Comparison of ENCODE assay signal across 12 cellular contexts in the genomic region with DNA sequence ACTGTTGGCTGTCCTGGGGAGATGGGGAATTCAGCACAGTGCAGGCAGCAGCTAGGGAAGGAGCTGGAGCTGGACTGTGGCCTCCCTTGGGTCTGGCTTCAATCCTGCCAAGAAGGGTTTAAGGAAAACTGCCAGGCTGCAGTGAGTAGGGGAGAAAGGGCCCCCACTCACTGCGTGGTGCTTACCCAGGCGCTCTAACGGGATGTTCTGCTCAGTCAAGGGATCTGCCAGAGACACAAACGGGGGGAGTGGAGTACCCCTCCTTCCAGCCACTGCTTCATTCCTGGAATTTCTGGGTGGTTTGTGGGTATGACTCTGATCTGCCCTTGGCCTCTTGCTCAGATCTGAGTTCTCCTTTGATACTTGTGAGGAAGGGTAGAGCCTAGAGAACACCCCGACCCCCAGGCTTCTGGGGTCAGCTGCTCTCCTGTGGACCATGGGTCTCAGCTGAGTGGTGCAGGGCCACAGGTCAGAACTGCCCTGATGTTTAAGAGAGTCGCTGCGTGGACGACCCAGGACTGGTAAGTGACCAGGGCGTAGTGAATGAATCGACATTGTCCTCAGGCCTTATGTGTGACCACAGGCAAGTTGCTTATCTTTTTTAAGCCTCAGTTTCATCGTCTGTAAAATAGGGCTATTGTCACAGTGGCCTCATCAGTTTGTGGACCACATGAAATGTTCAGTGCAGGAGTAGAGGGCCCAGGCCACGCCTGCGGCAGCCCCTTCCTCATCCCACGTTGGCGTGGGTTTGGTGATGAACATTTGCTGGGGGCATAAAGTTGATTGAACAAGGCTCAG. TPM values are rescaled to one million over a fixed set of nuclear protein-coding genes. Genes with fewer than 3 reads are reported as not detected.
A peak's percentile ranks its signal among the peaks of the same experiment; 100 is the strongest.
DNase-seq lines count a peak whose midpoint lies in the region; ATAC-seq, FAIRE-seq and TF ChIP-seq lines count a peak whose summit lies in the region.
"Had no signal": no experiment of that assay in that cellular context is flagged by ENCODE, and none has a peak within 500 bp of the region (broad histone marks: within the 10 kb centered on the region; RNA-seq: fewer than 3 reads in every experiment).

No MANE protein-coding gene starts in this region.

- in situ Hi-C loops in K562 (cut with MboI): no loop called here

- H3K9me3 ChIP-seq in K562 (replicated peaks; ENCODE audit: control insufficient read depth, insufficient read depth, low read depth, low read length): no peaks in the 10 kb centered on the region
- no peaks in the 10 kb centered on the region for H3K9me3 ChIP-seq in skeletal muscle satellite cell (replicated peaks; ENCODE audit: low read length)
- no peaks in the 10 kb centered on the region for H3K9me3 ChIP-seq in PC-3 (ENCODE audit: low read length)

- H4K20me1 ChIP-seq in K562 (replicated peaks; ENCODE audit: control insufficient read depth, insufficient read depth, low read length) (peaks cover 19% of the 10 kb centered on the region; the same call in 1 of the 2 replicates), PC-3 (ENCODE audit: low read length) (no peaks in the 10 kb centered on the region)

- H3K27ac ChIP-seq in K562 (ENCODE audit: extremely low read depth, low read depth, low read length) (no peak overlapping the region), PC-3 (ENCODE audit: low read length) (no peak overlapping the region)
- H3K27ac ChIP-seq: foreskin keratinocyte had no signal

- H3K79me2 ChIP-seq in K562 (ENCODE audit: control insufficient read depth, insufficient read depth, low read length) (no peaks in the 10 kb centered on the region), PC-3 (ENCODE audit: low read length) (no peaks in the 10 kb centered on the region)

- H2AFZ ChIP-seq in K562 (ENCODE audit: low read depth, low read length): no peak overlapping the region
- H2AFZ ChIP-seq in PC-3 (ENCODE audit: low read length): no peak overlapping the region

- no peak for TF ChIP-seq CTCF in K562 (IDR thresholded peaks at IDR 0.05 in 2 of 3, conservative IDR thresholded peaks at IDR 0.05 in 1 of 3; ENCODE audit: insufficient read depth in 2 of 3, low read depth in 1 of 3, low read length in 3 of 3)
- no peak for TF ChIP-seq CTCF in D721Med (IDR thresholded peaks at IDR 0.05; ENCODE audit: insufficient read depth, missing control alignments)
- TF ChIP-seq CTCF in PC-3 (conservative IDR thresholded peaks at IDR 0.05; ENCODE audit: low read depth, low read length): no peak

- DNase-seq in GM04504 (ENCODE audit: low read depth): peak; percentile 84
- DNase-seq in K562 (ENCODE audit: extremely low read depth in 1 of 4, low spot score in 3 of 4): no peak
- peak; percentile 85 for DNase-seq in kidney glomerular epithelial cell (lab: John Stamatoyannopoulos, UW)
- no peak for DNase-seq in D721Med (ENCODE audit: insufficient read length, low spot score)
- no peak for DNase-seq in PC-3
- DNase-seq: foreskin keratinocyte, NCI-H146, occipital lobe had no signal

- no peak for TF ChIP-seq POLR2A in K562 (conservative IDR thresholded peaks at IDR 0.05)

- no peaks in the 10 kb centered on the region for H3K9me1 ChIP-seq in K562 (ENCODE audit: control insufficient read depth, insufficient read depth, low read length)

- FAIRE-seq in K562 (lab: Jason Lieb, UNC) (no peak), D721Med (lab: Jason Lieb, UNC) (no peak)

- H3K4me1 ChIP-seq in K562 (replicated peaks in 1 of 2; ENCODE audit: control insufficient read depth in 2 of 2, insufficient read depth in 2 of 2, low read length in 2 of 2) (no peaks in the 10 kb centered on the region; a peak in 1 of 5 replicates), skeletal muscle satellite cell (ENCODE audit: control insufficient read depth, insufficient read depth, low read length) (peaks cover 79% of the 10 kb centered on the region), PC-3 (ENCODE audit: insufficient read depth, low read length) (peaks cover 19% of the 10 kb centered on the region)
- H3K4me1 ChIP-seq: foreskin keratinocyte had no signal

- H3K4me2 ChIP-seq in K562 (ENCODE audit: insufficient read depth, low read length): no peak overlapping the region
- H3K4me2 ChIP-seq in skeletal muscle satellite cell (ENCODE audit: low read length): peak overlapping the region; percentile 57
- no peak overlapping the region for H3K4me2 ChIP-seq in PC-3 (ENCODE audit: low read length)

- BruUV-seq in K562 (replicated peaks; lab: Mats Ljungman, UMichigan) (no TSS peak), PC-3 (replicated peaks; lab: Mats Ljungman, UMichigan) (no TSS peak)

- H3F3A ChIP-seq in PC-3 (ENCODE audit: low read length, unreplicated experiment): no peaks in the 10 kb centered on the region

- TF ChIP-seq EP300 in K562 (IDR thresholded peaks at IDR 0.05; ENCODE audit: low read length): no peak

- CTCF ChIA-PET in K562 (lab: Yijun Ruan, JAX; ENCODE audit: low intra/inter-chr PET ratio): interaction anchor here (0.7 kb wide), 1 partner anchor 75 kb away, joined by 3 read pairs; no protein-coding TSS in a partner anchor
- CTCF ChIA-PET in PC-3 (lab: Charles Lee): no interaction called here

- H3K27me3 ChIP-seq in K562 (ENCODE audit: control insufficient read depth in 2 of 2, insufficient read depth in 2 of 2, low read length in 2 of 2) (peaks cover 68 to 82% of the 10 kb centered on the region in 2 experiments), skeletal muscle satellite cell (ENCODE audit: control insufficient read depth, insufficient read depth, low read length) (no peaks in the 10 kb centered on the region), PC-3 (ENCODE audit: low read length) (no peaks in the 10 kb centered on the region)

- intact Hi-C loops in K562 (cut with micrococcal nuclease) (no loop called here), PC-3 (cut with micrococcal nuclease) (no loop called here)

- H3K9me2 ChIP-seq in PC-3 (replicated peaks; ENCODE audit: low read length): no peaks in the 10 kb centered on the region

- ATAC-seq in K562 (peak; percentile 22; the same call in 2 of the 3 replicates), HG03442 (IDR thresholded peaks at IDR 0.05; ENCODE audit: unreplicated experiment) (no peak), PC-3 (no peak), GM18858 (IDR thresholded peaks at IDR 0.05; ENCODE audit: unreplicated experiment) (no peak)
- ATAC-seq: activated T-helper 17 cell treated with anti-CD3 and anti-CD28 coated beads, Interleukin-2, amount 50 U/mL, for 72 hours; foreskin keratinocyte had no signal

- WGBS in K562 (ENCODE audit: insufficient coverage, low coverage, missing lambda C conversion rate): 1% methylated on average over 15 of the region's 15 CpGs

- no peak for TF ChIP-seq RAD21 in K562 (CRISPR knock-in tag; conservative IDR thresholded peaks at IDR 0.05 in 1 of 2, IDR thresholded peaks at IDR 0.05 in 1 of 2)

- POLR2A ChIA-PET in K562 (lab: Yijun Ruan, JAX) (interaction anchor here (0.8 kb wide), 1 partner anchor 23 kb away, joined by 3 read pairs; no protein-coding TSS in a partner anchor), PC-3 (lab: Charles Lee; ENCODE audit: unreplicated experiment) (no interaction called here)

- H3K9ac ChIP-seq in K562 (ENCODE audit: insufficient read depth in 1 of 2, low read depth in 2 of 2, low read length in 2 of 2) (no peak overlapping the region), skeletal muscle satellite cell (ENCODE audit: low read depth, low read length) (peak overlapping the region; percentile 85), PC-3 (ENCODE audit: low read length) (no peak overlapping the region)

- no peak overlapping the region for H3K4me3 ChIP-seq in K562
- H3K4me3 ChIP-seq in skeletal muscle satellite cell (ENCODE audit: low read length): no peak overlapping the region
- H3K4me3 ChIP-seq in PC-3 (ENCODE audit: low read length): no peak overlapping the region

- H3K36me3 ChIP-seq in K562 (ENCODE audit: control insufficient read depth, insufficient read depth, low read length) (no peaks in the 10 kb centered on the region), skeletal muscle satellite cell (ENCODE audit: insufficient read depth, low read length) (no peaks in the 10 kb centered on the region), PC-3 (ENCODE audit: low read depth, low read length) (no peaks in the 10 kb centered on the region)

TF ChIP-seq in K562, 482 proteins besides CTCF, POLR2A, EP300 and RAD21 (continues in another document):
- TF ChIP-seq NFRKB (IDR thresholded peaks at IDR 0.05; ENCODE audit: low read depth): no peak
- TF ChIP-seq, protein P1, sequence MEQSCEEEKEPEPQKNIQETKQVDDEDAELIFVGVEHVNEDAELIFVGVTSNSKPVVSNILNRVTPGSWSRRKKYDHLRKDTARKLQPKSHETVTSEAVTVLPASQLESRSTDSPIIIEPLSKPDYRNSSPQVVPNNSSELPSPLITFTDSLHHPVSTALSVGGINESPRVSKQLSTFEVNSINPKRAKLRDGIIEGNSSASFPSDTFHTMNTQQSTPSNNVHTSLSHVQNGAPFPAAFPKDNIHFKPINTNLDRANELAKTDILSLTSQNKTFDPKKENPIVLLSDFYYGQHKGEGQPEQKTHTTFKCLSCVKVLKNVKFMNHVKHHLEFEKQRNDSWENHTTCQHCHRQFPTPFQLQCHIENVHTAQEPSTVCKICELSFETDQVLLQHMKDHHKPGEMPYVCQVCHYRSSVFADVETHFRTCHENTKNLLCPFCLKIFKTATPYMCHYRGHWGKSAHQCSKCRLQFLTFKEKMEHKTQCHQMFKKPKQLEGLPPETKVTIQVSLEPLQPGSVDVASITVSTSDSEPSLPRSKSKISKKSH (CRISPR knock-in tag; IDR thresholded peaks at IDR 0.05): no peak

RNA-seq across cellular contexts. Expression of a gene that starts 9.6 kb away (rescaled TPM):
- total RNA-seq in K562 (2011; cell fraction: chromatin; rRNA removed; ENCODE audit: low replicate concordance): 0.42 TPM in 1 of 2 replicates, not detected in the other
- total RNA-seq in K562 (2011; cell fraction: nucleolus; rRNA removed): 0.13 and 0.17 TPM in 2 replicates
- total RNA-seq in K562 (2011; cell fraction: nucleoplasm; rRNA removed): 0.31 TPM in 1 of 2 replicates, not detected in the other
- total RNA-seq in K562 (2014; rRNA removed) (0.12 TPM in 1 of 2 replicates, not detected in the other), K562 (2014; rRNA removed; fragmentation: Illumina TruSeq; extraction: Trizol) (0.04 and 0.10 TPM in 2 replicates), K562 (2015; rRNA removed; fragmentation: Illumina TruSeq; extraction: Trizol) (not detected in 2 replicates), K562 (2021) (0.22 and 0.24 TPM in 2 replicates), PC-3 (2014; rRNA removed) (2.8 and 3.2 TPM in 2 replicates)
- polyA plus RNA-seq in K562 (2011; rRNA removed) (0.05 TPM in 1 of 2 replicates, not detected in the other), K562 (2014; fragmentation: Illumina TruSeq; extraction: Trizol) (0.03 and 0.06 TPM in 2 replicates), K562 (2014; fragmentation: Nextera tagmentation; extraction: Ambion mirVana) (under 1 TPM in 1 of 2 experiments, not detected in 1; 0.03 TPM), K562 (2014; rRNA removed) (0.08 TPM in 1 of 2 replicates, not detected in the other)
- 0.03 and 0.19 TPM in 2 replicates for polyA plus RNA-seq in K562 (2011; cell fraction: cytosol; rRNA removed)
- 0.34 TPM in 1 of 2 replicates, not detected in the other for polyA plus RNA-seq in K562 (2011; cell fraction: nucleus; rRNA removed)
- 0.07 and 0.16 TPM in 2 replicates for polyA plus RNA-seq in K562 (2012)
- polyA minus RNA-seq in K562 (2011; rRNA and poly(A)+ RNA removed): 0.04 and 0.06 TPM in 2 replicates
- not detected in 2 replicates for polyA minus RNA-seq in K562 (2011; cell fraction: cytosol; rRNA and poly(A)+ RNA removed)
- 0.27 TPM in 1 of 2 replicates, not detected in the other for polyA minus RNA-seq in K562 (2011; cell fraction: nucleus; rRNA and poly(A)+ RNA removed)
- 26.4 and 46.7 TPM in 2 replicates for total RNA-seq in skeletal muscle satellite cell (2012; rRNA removed)

Comparison
In these comparisons a context has a peak if more than half of its experiments do, and no peak if none do; other contexts are left out.
1. DNase-seq: peak in GM04504 (single experiment) and kidney glomerular epithelial cell (single experiment); none in K562 (0 of 4), D721Med (single experiment) and PC-3 (single experiment).